Comparison of ENCODE assay signal across 10 cellular contexts in the genomic region with DNA sequence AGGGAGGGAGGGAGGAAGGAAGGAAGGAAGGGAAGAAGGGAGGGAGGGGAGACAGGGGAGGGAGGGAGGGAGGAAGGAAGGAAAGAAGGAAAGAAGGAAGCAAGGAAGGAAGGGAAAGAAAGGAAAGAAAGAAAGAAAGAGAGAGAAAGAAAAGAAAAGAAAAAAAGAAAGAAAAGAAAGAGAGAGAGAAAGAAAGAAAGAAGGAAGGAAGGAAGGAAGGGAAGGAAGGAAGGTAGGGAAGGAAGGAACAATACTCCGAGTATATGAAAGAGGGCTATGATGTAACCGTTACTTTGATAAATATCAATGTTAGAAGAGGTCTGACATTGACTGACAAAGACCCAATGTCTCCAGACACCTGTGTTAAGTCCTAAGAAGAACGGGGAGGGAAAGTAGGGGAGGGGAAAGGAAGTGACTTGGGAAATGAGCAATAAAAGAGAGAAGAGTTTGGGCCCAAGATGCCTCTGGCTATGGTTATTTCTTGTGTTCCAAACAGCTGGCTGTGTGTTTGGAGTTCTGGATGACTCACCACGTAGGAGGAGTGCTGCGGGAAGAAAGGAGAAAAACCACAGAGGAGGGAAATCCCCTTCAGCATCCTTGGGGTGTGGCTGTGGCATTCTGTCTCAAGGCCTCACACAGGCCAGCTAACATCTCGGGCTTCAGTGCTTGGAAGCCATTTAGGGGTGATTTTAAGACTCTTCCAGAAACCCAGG. TPM values are rescaled to one million over a fixed set of nuclear protein-coding genes. Genes with fewer than 3 reads are reported as not detected.
DNase-seq lines count a peak whose midpoint lies in the region; ATAC-seq and TF ChIP-seq lines count a peak whose summit lies in the region.
"Had no signal": no experiment of that assay in that cellular context is flagged by ENCODE, and none has a peak within 500 bp of the region (broad histone marks: within the 10 kb centered on the region; RNA-seq: fewer than 3 reads in every experiment).

No MANE protein-coding gene starts in this region.

- H3K27ac ChIP-seq in RWPE1 = no peak overlapping the region

- H3K4me1 Mint-ChIP-seq in activated CD4-positive, alpha-beta T cell treated with anti-CD3 and anti-CD28 coated beads, Interleukin-2, amount 10 ng/mL, durations not matched to agents 24 days and 14 days = peaks cover 19% of the 10 kb centered on the region
- H3K4me1 Mint-ChIP-seq in activated CD4-positive, alpha-beta T cell treated with anti-CD3 and anti-CD28 coated beads, Interleukin-2, amount 10 ng/mL, durations not matched to agents 7 days and 5 days = peaks cover 20% of the 10 kb centered on the region

- CTCF ChIA-PET in activated CD4-positive, alpha-beta T cell treated with anti-CD3 and anti-CD28 coated beads, Interleukin-2, amount 10 ng/mL, durations not matched to agents 7 days and 5 days (lab: Charles Lee) = no interaction called here
- CTCF ChIA-PET in RWPE1 (lab: Yijun Ruan, JAX) = interaction anchor here (0.7 kb wide), 1 partner anchor 370 kb away, joined by 6 read pairs; no protein-coding TSS in a partner anchor

- H3K27me3 Mint-ChIP-seq in activated CD4-positive, alpha-beta T cell treated with anti-CD3 and anti-CD28 coated beads, Interleukin-2, amount 10 ng/mL, durations not matched to agents 24 days and 14 days = peaks cover 22% of the 10 kb centered on the region
- peaks cover 8% of the 10 kb centered on the region for H3K27me3 Mint-ChIP-seq in activated CD4-positive, alpha-beta T cell treated with anti-CD3 and anti-CD28 coated beads, Interleukin-2, amount 10 ng/mL, durations not matched to agents 7 days and 5 days

- no peak for ATAC-seq in GM21526 (IDR thresholded peaks at IDR 0.05; ENCODE audit: low FRiP score, unreplicated experiment)

- peak overlapping the region; percentile 39 for H3K27ac Mint-ChIP-seq in activated CD4-positive, alpha-beta T cell treated with anti-CD3 and anti-CD28 coated beads, Interleukin-2, amount 10 ng/mL, durations not matched to agents 24 days and 14 days
- no peak overlapping the region for H3K27ac Mint-ChIP-seq in activated CD4-positive, alpha-beta T cell treated with anti-CD3 and anti-CD28 coated beads, Interleukin-2, amount 10 ng/mL, durations not matched to agents 7 days and 5 days
- H3K27ac Mint-ChIP-seq: CD4-positive, CD25-positive, alpha-beta regulatory T cell had no signal

- no peak for TF ChIP-seq CTCF in RWPE1 (conservative IDR thresholded peaks at IDR 0.05; ENCODE audit: low read depth)

- DNase-seq in activated CD4-positive, alpha-beta T cell treated with anti-CD3 and anti-CD28 coated beads, Interleukin-2, amount 10 ng/mL, durations not matched to agents 24 days and 14 days = peak; percentile 60
- DNase-seq in activated CD4-positive, alpha-beta T cell treated with anti-CD3 and anti-CD28 coated beads, Interleukin-2, amount 10 ng/mL, durations not matched to agents 7 days and 5 days = no peak
- DNase-seq in RWPE1 (ENCODE audit: low spot score) (peak; percentile 88), fibroblast of the conjunctiva (ENCODE audit: low read depth) (peak; percentile 75), globus pallidus (ENCODE audit: low spot score) (no peak), inferior parietal cortex (ENCODE audit: extremely low spot score) (no peak)
- peak; percentile 28 for DNase-seq in stimulated activated CD8-positive, alpha-beta memory T cell treated with anti-CD3 and anti-CD28 coated beads, Interleukin-4, amount 100 ng/mL, for 48 hours
- DNase-seq: CD4-positive, CD25-positive, alpha-beta regulatory T cell; kidney had no signal

- H3K9me3 Mint-ChIP-seq in activated CD4-positive, alpha-beta T cell treated with anti-CD3 and anti-CD28 coated beads, Interleukin-2, amount 10 ng/mL, durations not matched to agents 24 days and 14 days = no peaks in the 10 kb centered on the region
- H3K9me3 Mint-ChIP-seq in activated CD4-positive, alpha-beta T cell treated with anti-CD3 and anti-CD28 coated beads, Interleukin-2, amount 10 ng/mL, durations not matched to agents 7 days and 5 days = no peaks in the 10 kb centered on the region

- H3K36me3 Mint-ChIP-seq in activated CD4-positive, alpha-beta T cell treated with anti-CD3 and anti-CD28 coated beads, Interleukin-2, amount 10 ng/mL, durations not matched to agents 24 days and 14 days (ENCODE audit: low read depth) = no peaks in the 10 kb centered on the region
- no peaks in the 10 kb centered on the region for H3K36me3 Mint-ChIP-seq in activated CD4-positive, alpha-beta T cell treated with anti-CD3 and anti-CD28 coated beads, Interleukin-2, amount 10 ng/mL, durations not matched to agents 7 days and 5 days (ENCODE audit: low read depth)
- H3K36me3 Mint-ChIP-seq: CD4-positive, CD25-positive, alpha-beta regulatory T cell had no signal

- H3K4me3 Mint-ChIP-seq in activated CD4-positive, alpha-beta T cell treated with anti-CD3 and anti-CD28 coated beads, Interleukin-2, amount 10 ng/mL, durations not matched to agents 24 days and 14 days = no peak overlapping the region
- no peak overlapping the region for H3K4me3 Mint-ChIP-seq in activated CD4-positive, alpha-beta T cell treated with anti-CD3 and anti-CD28 coated beads, Interleukin-2, amount 10 ng/mL, durations not matched to agents 7 days and 5 days
- H3K4me3 Mint-ChIP-seq: CD4-positive, CD25-positive, alpha-beta regulatory T cell had no signal

- POLR2A ChIA-PET in activated CD4-positive, alpha-beta T cell treated with anti-CD3 and anti-CD28 coated beads, Interleukin-2, amount 10 ng/mL, durations not matched to agents 7 days and 5 days (lab: Charles Lee) = no interaction called here
- POLR2A ChIA-PET in RWPE1 (lab: Yijun Ruan, JAX; ENCODE audit: low non-redundant PET) = no interaction called here

- intact Hi-C loops in activated CD4-positive, alpha-beta T cell treated with anti-CD3 and anti-CD28 coated beads, Interleukin-2, amount 10 ng/mL, durations not matched to agents 24 days and 14 days (cut with micrococcal nuclease) = loop anchor here (5.0 to 10.0 kb wide), 3 partner anchors 57 to 115 kb away; no protein-coding TSS in a partner anchor

RNA-seq across cellular contexts. Expression of a gene that starts 37.0 kb away (rescaled TPM):
- total RNA-seq in activated CD4-positive, alpha-beta T cell treated with anti-CD3 and anti-CD28 coated beads, Interleukin-2, amount 10 ng/mL, durations not matched to agents 24 days and 14 days = not detected in 2 replicates
- not detected for total RNA-seq in activated CD4-positive, alpha-beta T cell treated with anti-CD3 and anti-CD28 coated beads, Interleukin-2, amount 10 ng/mL, durations not matched to agents 7 days and 5 days
- total RNA-seq: CD4-positive, CD25-positive, alpha-beta regulatory T cell had no signal

Comparison
In these comparisons a context has a peak if more than half of its experiments do, and no peak if none do; other contexts are left out.
1. DNase-seq: peak in activated CD4-positive, alpha-beta T cell treated with anti-CD3 and anti-CD28 coated beads, Interleukin-2, amount 10 ng/mL, durations not matched to agents 24 days and 14 days (single experiment), RWPE1 (single experiment), fibroblast of the conjunctiva (single experiment) and stimulated activated CD8-positive, alpha-beta memory T cell treated with anti-CD3 and anti-CD28 coated beads, Interleukin-4, amount 100 ng/mL, for 48 hours (single experiment); none in activated CD4-positive, alpha-beta T cell treated with anti-CD3 and anti-CD28 coated beads, Interleukin-2, amount 10 ng/mL, durations not matched to agents 7 days and 5 days (single experiment), globus pallidus (single experiment) and inferior parietal cortex (single experiment).